17 cellular contexts compared by ENCODE assay signal in the genomic region with DNA sequence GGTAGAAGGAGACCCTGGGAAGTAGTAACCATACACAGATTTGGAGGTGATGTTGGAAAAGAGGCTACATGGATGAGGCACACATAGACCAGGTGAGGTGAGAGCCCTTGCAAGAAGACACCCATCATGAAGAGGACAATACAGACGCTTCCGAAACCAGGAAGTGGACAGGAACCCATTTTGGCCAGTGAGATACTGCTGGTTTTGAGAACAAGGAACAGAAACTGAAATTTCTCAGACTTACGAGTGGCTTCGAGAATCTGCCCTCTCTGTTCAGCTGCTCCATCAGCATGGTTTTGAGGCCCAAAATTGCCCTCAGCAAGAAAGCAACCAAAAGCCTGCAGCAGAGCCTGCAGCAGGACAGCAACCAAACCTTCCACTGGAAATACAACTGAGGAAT.
DNase-seq lines count a peak whose midpoint lies in the region; ATAC-seq and TF ChIP-seq lines count a peak whose summit lies in the region.
"Had no signal": no experiment of that assay in that cellular context is flagged by ENCODE, and none has a peak within 500 bp of the region (broad histone marks: within the 10 kb centered on the region; RNA-seq: fewer than 3 reads in every experiment).

No MANE protein-coding gene starts in this region.

- intact Hi-C loops in aorta (cut with DNase I): no loop called here

- H2AFZ ChIP-seq in SU-DHL-6 (ENCODE audit: low read depth, low read length, severe bottlenecking): peak overlapping the region; percentile 92

- TF ChIP-seq CTCF in SU-DHL-6 (IDR thresholded peaks at IDR 0.05; ENCODE audit: insufficient read depth, low read length, poor library complexity, severe bottlenecking) (no peak), tibial nerve (IDR thresholded peaks at IDR 0.05) (no peak)

- H4K20me1 ChIP-seq in SU-DHL-6 (ENCODE audit: low read depth, low read length): no peaks in the 10 kb centered on the region

- H3K27me3 ChIP-seq in SU-DHL-6 (ENCODE audit: low read length) (no peaks in the 10 kb centered on the region), aorta (ENCODE audit: control insufficient read depth in 1 of 2, insufficient read depth in 2 of 2, low read length in 1 of 2) (no peaks in the 10 kb centered on the region), tibial nerve (no peaks in the 10 kb centered on the region)

- H3K4me3 ChIP-seq in SU-DHL-6 (ENCODE audit: insufficient read depth, low read length, poor library complexity, severe bottlenecking) (no peak overlapping the region), aorta (ENCODE audit: low read length in 2 of 2) (no peak overlapping the region), tibial nerve (no peak overlapping the region)

- DNase-seq in aorta (no peak), tibial nerve (ENCODE audit: low spot score in 2 of 2) (no peak)
- DNase-seq: activated T-cell treated with anti-CD3 and anti-CD28 coated beads, Interleukin-2, amount 50 U/mL, for 24 hours; DMS79; foreskin melanocyte; NCI-H1417 treated with DMSO at 0.1 percent for 48 hours; NCI-H774; retina; stimulated activated CD4-positive, alpha-beta T cell treated with anti-CD3 and anti-CD28 coated beads, Interleukin-4, amount 100 ng/mL, for 24 hours; stimulated activated naive CD8-positive, alpha-beta T cell treated with anti-CD3 and anti-CD28 coated beads, Interleukin-15, Interleukin-2, amounts not matched to agents 100 U/mL and 50 U/mL, for 24 hours had no signal

- H3K9me2 ChIP-seq in SU-DHL-6 (replicated peaks; ENCODE audit: insufficient read depth, low read length): no peaks in the 10 kb centered on the region

- H3K9ac ChIP-seq in SU-DHL-6 (ENCODE audit: low read length): 0 out of 2 replicates have a peak overlapping the region, but pooled peaks have one; percentile 9

- H3K36me3 ChIP-seq in SU-DHL-6 (ENCODE audit: low read length) (no peaks in the 10 kb centered on the region; the same call in 1 of the 2 replicates), aorta (ENCODE audit: control insufficient read depth in 1 of 2, insufficient read depth in 2 of 2, low read length in 1 of 2) (no peaks in the 10 kb centered on the region), tibial nerve (no peaks in the 10 kb centered on the region)

- no peak for TF ChIP-seq EP300 in tibial nerve (IDR thresholded peaks at IDR 0.05)

- 80 to 92% methylated on average over 4 of the region's 4 CpGs for WGBS in aorta, 2 donors
- 67 to 79% methylated on average over 4 of the region's 4 CpGs for WGBS in tibial nerve, 2 donors

- H3K27ac ChIP-seq in SU-DHL-6 (ENCODE audit: low read depth, low read length) (peak overlapping the region; percentile 16; the same call in 1 of the 2 replicates), aorta (ENCODE audit: low read depth in 1 of 2, low read length in 2 of 2) (no peak overlapping the region), tibial nerve (no peak overlapping the region)

- H3F3A ChIP-seq in SU-DHL-6 (ENCODE audit: insufficient read depth): no peaks in the 10 kb centered on the region

- H3K9me3 ChIP-seq in SU-DHL-6 (ENCODE audit: insufficient read depth, low read length) (no peaks in the 10 kb centered on the region), aorta (ENCODE audit: control insufficient read depth, low read length) (peaks cover 4% of the 10 kb centered on the region), tibial nerve (peaks cover 0 to 5% (median 0%) of the 10 kb centered on the region in 4 donors)

- H3K4me2 ChIP-seq in SU-DHL-6 (ENCODE audit: low read depth, low read length, poor library complexity, severe bottlenecking): peak overlapping the region; percentile 41

- TF ChIP-seq POLR2A in GM18505 (IDR thresholded peaks at IDR 0.05; ENCODE audit: borderline replicate concordance, extremely low read depth, insufficient read depth, insufficient read length) (no peak), tibial nerve (IDR thresholded peaks at IDR 0.05) (no peak)

- no peaks in the 10 kb centered on the region for H3K4me1 ChIP-seq in aorta (ENCODE audit: control insufficient read depth in 1 of 2, insufficient read depth in 2 of 2, low read length in 2 of 2)
- no peaks in the 10 kb centered on the region for H3K4me1 ChIP-seq in tibial nerve

- ATAC-seq in GM18505 (IDR thresholded peaks at IDR 0.05; ENCODE audit: unreplicated experiment) (peak; percentile 46), GM21390 (IDR thresholded peaks at IDR 0.05; ENCODE audit: unreplicated experiment) (peak; percentile 69), HG03460 (IDR thresholded peaks at IDR 0.05; ENCODE audit: unreplicated experiment) (peak; percentile 77), aorta (ENCODE audit: low FRiP score) (no peak), GM21447 (IDR thresholded peaks at IDR 0.05; ENCODE audit: unreplicated experiment) (no peak), HG03442 (IDR thresholded peaks at IDR 0.05; ENCODE audit: unreplicated experiment) (no peak)
- ATAC-seq: activated CD4-positive, CD25-positive, alpha-beta regulatory T cell treated with anti-CD3 and anti-CD28 coated beads, Interleukin-2, amount 50 U/mL, for 24 hours; stimulated activated naive CD8-positive, alpha-beta T cell treated with anti-CD3 and anti-CD28 coated beads, Interleukin-15, Interleukin-2, amounts not matched to agents 100 U/mL and 50 U/mL, for 24 hours had no signal

- H3K79me2 ChIP-seq in SU-DHL-6 (ENCODE audit: insufficient read depth, low read length): no peaks in the 10 kb centered on the region

Comparison
In these comparisons a context has a peak if more than half of its experiments do, and no peak if none do; other contexts are left out.
1. ATAC-seq: peak in GM18505 (single experiment), GM21390 (single experiment) and HG03460 (single experiment); none in aorta (single experiment), GM21447 (single experiment) and HG03442 (single experiment).